ENCODE assay signal across 8 cellular contexts in the genomic region with DNA sequence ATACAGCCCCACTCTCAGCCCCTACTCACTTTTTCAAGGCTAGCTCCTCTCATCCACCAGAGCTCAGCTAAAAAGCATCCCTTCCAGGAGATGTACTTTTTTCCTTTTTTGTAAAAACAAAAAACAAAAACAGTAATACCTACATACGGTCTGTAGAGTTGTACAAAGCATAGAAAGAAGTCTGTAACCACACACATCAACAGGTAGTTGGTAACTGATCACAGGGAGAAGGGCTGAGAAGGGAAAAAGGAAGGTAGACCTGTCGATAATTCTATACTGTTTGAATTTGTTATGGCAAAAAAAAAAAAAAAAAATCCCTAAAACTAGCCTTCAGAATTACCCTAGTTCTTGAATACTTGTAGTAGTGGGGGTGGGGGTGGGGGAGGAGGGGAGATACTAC. TPM values are rescaled to one million over a fixed set of nuclear protein-coding genes. Genes with fewer than 3 reads are reported as not detected.
A peak's percentile ranks its signal among the peaks of the same experiment; 100 is the strongest.
DNase-seq lines count a peak whose midpoint lies in the region; ATAC-seq and TF ChIP-seq lines count a peak whose summit lies in the region.

No MANE protein-coding gene starts in this region.

- peaks cover 13 to 27% of the 10 kb centered on the region in 2 donors for H3K36me3 Mint-ChIP-seq in CD4-positive, alpha-beta memory T cell
- peaks cover 21% of the 10 kb centered on the region for H3K36me3 Mint-ChIP-seq in effector memory CD8-positive, alpha-beta T cell (ENCODE audit: insufficient read depth)

- no peak for ATAC-seq in effector memory CD8-positive, alpha-beta T cell (replicated peaks)
- no peak for ATAC-seq in GM18870 (IDR thresholded peaks at IDR 0.05; ENCODE audit: unreplicated experiment)

- TF ChIP-seq CTCF in neutrophil (IDR thresholded peaks at IDR 0.05), result no peak

- intact Hi-C loops in CD4-positive, alpha-beta memory T cell (cut with micrococcal nuclease), result loop anchor here (2.0 kb wide), 1 partner anchor 228 kb away; the partner anchor contains the start of gene TSEN54

- peaks cover 7% of the 10 kb centered on the region for H3K36me3 ChIP-seq in CD4-positive, alpha-beta memory T cell (ENCODE audit: insufficient read depth, low read length)
- peaks cover 29% of the 10 kb centered on the region for H3K36me3 ChIP-seq in NT2/D1 (ENCODE audit: insufficient read depth, insufficient read length, low read length)
- H3K36me3 ChIP-seq in neutrophil, result peaks cover 5% of the 10 kb centered on the region

- no peaks in the 10 kb centered on the region for H3K27me3 Mint-ChIP-seq in CD4-positive, alpha-beta memory T cell
- no peaks in the 10 kb centered on the region for H3K27me3 Mint-ChIP-seq in effector memory CD8-positive, alpha-beta T cell

- peaks cover 4 to 31% (median 14%) of the 10 kb centered on the region in 4 donors for H3K4me1 Mint-ChIP-seq in CD4-positive, alpha-beta memory T cell
- H3K4me1 Mint-ChIP-seq in effector memory CD8-positive, alpha-beta T cell (ENCODE audit: low read depth in 2 of 2), result peaks cover 10 to 14% of the 10 kb centered on the region in 2 donors

- H3K9me3 ChIP-seq in CD4-positive, alpha-beta memory T cell (ENCODE audit: control insufficient read depth in 1 of 2, low read length in 2 of 2), result no peaks in the 10 kb centered on the region
- H3K9me3 ChIP-seq in NT2/D1 (ENCODE audit: insufficient read depth, low read length), result no peaks in the 10 kb centered on the region
- no peaks in the 10 kb centered on the region for H3K9me3 ChIP-seq in neutrophil

- H3K27ac Mint-ChIP-seq in CD4-positive, alpha-beta memory T cell, result peak overlapping the region; percentile 98 to 100 (median 100)
- peak overlapping the region; percentile 22 to 98 for H3K27ac Mint-ChIP-seq in effector memory CD8-positive, alpha-beta T cell

- H3K9ac ChIP-seq in NT2/D1 (ENCODE audit: insufficient read length, low read depth), result no peak overlapping the region

- H3K27ac ChIP-seq in CD4-positive, alpha-beta memory T cell (ENCODE audit: low read depth, low read length), result peak overlapping the region; percentile 79
- H3K27ac ChIP-seq in neutrophil, result peak overlapping the region; percentile 95

- peak overlapping the region; percentile 98 to 100 (median 100) for H3K4me3 Mint-ChIP-seq in CD4-positive, alpha-beta memory T cell
- peak overlapping the region; percentile 96 to 99 for H3K4me3 Mint-ChIP-seq in effector memory CD8-positive, alpha-beta T cell

- no peaks in the 10 kb centered on the region for H3K9me3 Mint-ChIP-seq in CD4-positive, alpha-beta memory T cell
- H3K9me3 Mint-ChIP-seq in effector memory CD8-positive, alpha-beta T cell, result no peaks in the 10 kb centered on the region

- POLR2A ChIA-PET in CD4-positive, alpha-beta memory T cell (lab: Charles Lee; ENCODE audit: partially characterized antibody), result interaction anchor here (0.8 to 3.9 kb wide), 20 partner anchors 8 to 492 kb away, joined by 3 to 148 read pairs (median 9); partner anchors contain the start of genes GGA3, GRB2, LLGL2 and MIF4GD

- no peak for DNase-seq in CD4-positive, alpha-beta memory T cell
- DNase-seq in NT2/D1 (ENCODE audit: low read depth, low spot score) (no peak), NCI-H2029 (lab: John Stamatoyannopoulos, UW) (no peak), DMS53 (lab: John Stamatoyannopoulos, UW) (no peak)
- no peak for DNase-seq in effector memory CD8-positive, alpha-beta T cell
- DNase-seq in stimulated activated CD8-positive, alpha-beta memory T cell treated with anti-CD3 and anti-CD28 coated beads, Interleukin-4, amount 100 ng/mL, for 48 hours, result no peak

- peaks cover 12% of the 10 kb centered on the region for H3K4me1 ChIP-seq in CD4-positive, alpha-beta memory T cell (ENCODE audit: insufficient read depth, low read length)
- H3K4me1 ChIP-seq in NT2/D1 (ENCODE audit: insufficient read depth, insufficient read length) (no peaks in the 10 kb centered on the region), neutrophil (ENCODE audit: control insufficient read depth in 1 of 2, insufficient read depth in 1 of 2, low read depth in 1 of 2, low read length in 1 of 2) (peaks cover 17 to 25% of the 10 kb centered on the region in 2 experiments)

- H3K27me3 ChIP-seq in CD4-positive, alpha-beta memory T cell (ENCODE audit: insufficient read depth, low read length), result no peaks in the 10 kb centered on the region
- peaks cover 7% of the 10 kb centered on the region for H3K27me3 ChIP-seq in NT2/D1 (ENCODE audit: insufficient read depth, insufficient read length)
- no peaks in the 10 kb centered on the region for H3K27me3 ChIP-seq in neutrophil

- CTCF ChIA-PET in CD4-positive, alpha-beta memory T cell (lab: Charles Lee; ENCODE audit: partially characterized antibody), result interaction anchor here (1.0 to 3.5 kb wide), 8 partner anchors 18 to 573 kb away, joined by 3 to 59 read pairs (median 6); partner anchors contain the start of genes GRB2 and MIF4GD

- H3K4me3 ChIP-seq in CD4-positive, alpha-beta memory T cell (ENCODE audit: low read length in 2 of 2), result peak overlapping the region in 1 of 2 donors; percentile 96
- H3K4me3 ChIP-seq in NT2/D1 (ENCODE audit: insufficient read length, low read depth) (peak overlapping the region; percentile 93), neutrophil (ENCODE audit: low read depth in 1 of 2, low read length in 1 of 2) (no peak overlapping the region)

RNA-seq across cellular contexts. Expression of gene SLC25A19, which starts 0.9 kb away (rescaled TPM):
- 10 to 100 TPM; 19.8 to 21.8 TPM for total RNA-seq in CD4-positive, alpha-beta memory T cell
- 10 to 100 TPM; 13.2 to 15.4 TPM for polyA plus RNA-seq in CD4-positive, alpha-beta memory T cell

RNA-seq across cellular contexts. Expression of gene MIF4GD, which starts 17.3 kb away (rescaled TPM):
- 10 to 100 TPM; 35.8 to 40.2 TPM for total RNA-seq in CD4-positive, alpha-beta memory T cell
- polyA plus RNA-seq in CD4-positive, alpha-beta memory T cell, result 10 to 100 TPM; 81.7 to 94.3 TPM

RNA-seq across cellular contexts. Expression of gene MRPS7, which starts 26.7 kb away (rescaled TPM):
- 10 to 100 TPM; 34.1 to 36.3 TPM for total RNA-seq in CD4-positive, alpha-beta memory T cell
- polyA plus RNA-seq in CD4-positive, alpha-beta memory T cell, result 100 to 1,000 TPM; 107 to 150 TPM

RNA-seq across cellular contexts. Expression of gene GGA3, which starts 27.0 kb away (rescaled TPM):
- total RNA-seq in CD4-positive, alpha-beta memory T cell, result 100 to 1,000 TPM; 121 to 122 TPM
- polyA plus RNA-seq in CD4-positive, alpha-beta memory T cell, result 10 to 100 TPM in 1 of 2 donors, 1 to 10 TPM in 1; 7.7 to 25.8 TPM
